ENCODE assay signal across 1 cellular context in the genomic region with DNA sequence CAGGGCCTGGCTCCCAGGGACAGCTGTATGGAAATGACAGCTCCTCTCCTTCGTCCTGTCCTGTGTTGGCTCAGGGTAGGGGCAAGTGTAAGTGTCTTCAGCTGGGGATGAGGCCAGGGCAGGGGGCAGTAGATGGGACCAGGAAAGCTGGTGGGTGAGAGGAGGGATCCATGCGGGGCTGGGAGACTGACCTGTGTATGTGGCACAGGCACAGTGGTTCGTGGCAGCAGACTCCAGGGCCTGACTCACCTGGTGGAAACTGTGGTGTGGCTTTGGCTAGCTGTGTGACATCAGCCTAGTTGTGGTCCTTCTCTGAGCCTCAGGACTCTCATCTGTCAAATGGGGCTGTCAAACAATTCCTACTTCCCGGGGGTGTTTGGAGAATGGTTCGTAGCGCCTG.
TF ChIP-seq lines count a peak whose summit lies in the region.

No MANE protein-coding gene starts in this region.

TF ChIP-seq in K562, 482 proteins besides CTCF, POLR2A, EP300 and RAD21:
- TF ChIP-seq ZC3H8 (IDR thresholded peaks at IDR 0.05) (no peak), ZNF408 (CRISPR knock-in tag; IDR thresholded peaks at IDR 0.05; ENCODE audit: low read depth) (no peak), ATF7 (IDR thresholded peaks at IDR 0.05) (0 out of 2 replicates have a peak, but pooled peaks have one; percentile 2), MYC (IDR thresholded peaks at IDR 0.05; ENCODE audit: low read depth, low read length) (no peak), MYC (CRISPR knock-in tag; IDR thresholded peaks at IDR 0.05; ENCODE audit: borderline replicate concordance, low read depth) (no peak), ZFP36 (IDR thresholded peaks at IDR 0.05; ENCODE audit: low read depth, low read length, partially characterized antibody) (peak; percentile 21)
- TF ChIP-seq, protein P1, sequence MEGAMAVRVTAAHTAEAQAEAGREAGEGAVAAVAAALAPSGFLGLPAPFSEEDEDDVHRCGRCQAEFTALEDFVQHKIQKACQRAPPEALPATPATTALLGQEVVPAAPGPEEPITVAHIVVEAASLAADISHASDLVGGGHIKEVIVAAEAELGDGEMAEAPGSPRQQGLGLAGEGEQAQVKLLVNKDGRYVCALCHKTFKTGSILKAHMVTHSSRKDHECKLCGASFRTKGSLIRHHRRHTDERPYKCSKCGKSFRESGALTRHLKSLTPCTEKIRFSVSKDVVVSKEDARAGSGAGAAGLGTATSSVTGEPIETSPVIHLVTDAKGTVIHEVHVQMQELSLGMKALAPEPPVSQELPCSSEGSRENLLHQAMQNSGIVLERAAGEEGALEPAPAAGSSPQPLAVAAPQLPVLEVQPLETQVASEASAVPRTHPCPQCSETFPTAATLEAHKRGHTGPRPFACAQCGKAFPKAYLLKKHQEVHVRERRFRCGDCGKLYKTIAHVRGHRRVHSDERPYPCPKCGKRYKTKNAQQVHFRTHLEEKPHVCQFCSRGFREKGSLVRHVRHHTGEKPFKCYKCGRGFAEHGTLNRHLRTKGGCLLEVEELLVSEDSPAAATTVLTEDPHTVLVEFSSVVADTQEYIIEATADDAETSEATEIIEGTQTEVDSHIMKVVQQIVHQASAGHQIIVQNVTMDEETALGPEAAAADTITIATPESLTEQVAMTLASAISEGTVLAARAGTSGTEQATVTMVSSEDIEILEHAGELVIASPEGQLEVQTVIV (CRISPR knock-in tag; IDR thresholded peaks at IDR 0.05; ENCODE audit: borderline replicate concordance) = no peak
